ENCODE assay signal across 8 cellular contexts in the genomic region with DNA sequence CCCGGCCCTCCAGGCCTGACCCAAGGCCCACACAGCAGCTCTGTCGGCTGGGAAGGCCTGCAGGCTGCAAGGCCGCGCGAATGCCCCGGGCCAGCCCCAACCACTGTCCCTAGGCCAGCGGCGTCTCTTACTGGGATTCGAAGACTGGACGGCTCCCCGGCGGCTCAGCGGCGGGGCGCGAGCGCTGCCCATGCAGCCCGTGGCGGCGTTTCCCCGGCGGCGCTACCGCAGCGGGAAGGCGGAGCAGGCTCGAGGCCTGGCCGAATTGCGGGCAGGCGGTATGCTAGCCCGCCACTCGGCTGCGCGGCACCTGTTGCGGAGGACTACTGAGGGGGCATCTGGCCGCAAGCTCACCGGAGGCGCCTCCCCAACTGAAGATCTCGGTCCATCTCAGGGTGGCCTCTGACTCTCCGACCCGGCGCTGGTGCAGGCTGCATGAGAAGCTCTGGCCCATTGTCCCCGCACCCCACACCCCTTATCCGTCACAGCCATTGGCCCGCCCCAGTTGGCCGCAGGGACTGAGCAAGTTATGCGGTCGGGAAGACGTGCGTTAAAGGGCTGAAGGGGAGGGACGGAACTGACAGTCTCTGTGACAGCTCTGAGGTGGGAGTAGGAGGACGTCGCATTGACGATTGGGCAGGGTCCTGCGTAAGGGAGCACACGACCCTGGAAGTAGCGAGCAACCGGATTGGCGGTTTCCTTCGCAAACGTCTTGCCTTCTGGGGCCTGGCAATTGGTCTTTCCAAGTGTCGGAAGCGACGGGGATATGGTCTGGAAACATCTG.
A peak's percentile ranks its signal among the peaks of the same experiment; 100 is the strongest.
DNase-seq lines count a peak whose midpoint lies in the region; ATAC-seq and TF ChIP-seq lines count a peak whose summit lies in the region.
"Had no signal": no experiment of that assay in that cellular context is flagged by ENCODE, and none has a peak within 500 bp of the region (broad histone marks: within the 10 kb centered on the region; RNA-seq: fewer than 3 reads in every experiment).

No MANE protein-coding gene starts in this region.

- H3K27ac Mint-ChIP-seq in activated B cell treated with CpG ODN at 0.5 μM for 24 hours, result peak overlapping the region; percentile 16
- no peak overlapping the region for H3K27ac Mint-ChIP-seq in stimulated activated effector memory CD8-positive, alpha-beta T cell treated with anti-CD3 and anti-CD28 coated beads, Interleukin-12 subunit alpha, Interleukin-12 subunit beta, amount 100 ng/mL, for 72 hours

- TF ChIP-seq CTCF in HFF-Myc (IDR thresholded peaks at IDR 0.05; ENCODE audit: low read depth, low read length, missing control alignments) (no peak), activated B cell treated with CpG ODN at 0.5 μM for 24 hours (IDR thresholded peaks at IDR 0.05) (no peak), heart right ventricle (IDR thresholded peaks at IDR 0.05) (no peak)

- peaks cover 0 to 4% (median 0%) of the 10 kb centered on the region in 9 donors for H3K4me1 ChIP-seq in heart right ventricle
- H3K4me1 ChIP-seq: transverse colon had no signal

- no peaks in the 10 kb centered on the region for H3K36me3 ChIP-seq in heart right ventricle
- H3K36me3 ChIP-seq: transverse colon had no signal

- H3K27ac ChIP-seq in heart right ventricle, result peak overlapping the region in 7 of 10 donors; percentile 81 to 88 (median 85)

- H3K36me3 Mint-ChIP-seq in activated B cell treated with CpG ODN at 0.5 μM for 24 hours (ENCODE audit: low read depth), result no peaks in the 10 kb centered on the region
- no peaks in the 10 kb centered on the region for H3K36me3 Mint-ChIP-seq in stimulated activated effector memory CD8-positive, alpha-beta T cell treated with anti-CD3 and anti-CD28 coated beads, Interleukin-12 subunit alpha, Interleukin-12 subunit beta, amount 100 ng/mL, for 72 hours

- POLR2A ChIA-PET in activated B cell treated with CpG ODN at 0.5 μM for 24 hours (lab: Charles Lee), result no interaction called here

- H3K4me3 Mint-ChIP-seq in activated B cell treated with CpG ODN at 0.5 μM for 24 hours, result peak overlapping the region; percentile 83
- H3K4me3 Mint-ChIP-seq in stimulated activated effector memory CD8-positive, alpha-beta T cell treated with anti-CD3 and anti-CD28 coated beads, Interleukin-12 subunit alpha, Interleukin-12 subunit beta, amount 100 ng/mL, for 72 hours, result peak overlapping the region; percentile 65

- peaks cover 9% of the 10 kb centered on the region for H3K4me1 Mint-ChIP-seq in activated B cell treated with CpG ODN at 0.5 μM for 24 hours
- no peaks in the 10 kb centered on the region for H3K4me1 Mint-ChIP-seq in stimulated activated effector memory CD8-positive, alpha-beta T cell treated with anti-CD3 and anti-CD28 coated beads, Interleukin-12 subunit alpha, Interleukin-12 subunit beta, amount 100 ng/mL, for 72 hours

- H3K9me3 ChIP-seq in heart right ventricle, result no peaks in the 10 kb centered on the region
- H3K9me3 ChIP-seq: transverse colon had no signal

- WGBS in heart right ventricle, 2 donors, result 0% methylated on average over 23 to 64 of the region's 64 CpGs

- H3K9me3 Mint-ChIP-seq in activated B cell treated with CpG ODN at 0.5 μM for 24 hours, result no peaks in the 10 kb centered on the region
- H3K9me3 Mint-ChIP-seq in stimulated activated effector memory CD8-positive, alpha-beta T cell treated with anti-CD3 and anti-CD28 coated beads, Interleukin-12 subunit alpha, Interleukin-12 subunit beta, amount 100 ng/mL, for 72 hours, result no peaks in the 10 kb centered on the region

- intact Hi-C loops in activated B cell treated with CpG ODN at 0.5 μM for 24 hours (cut with micrococcal nuclease), result no loop called here
- intact Hi-C loops in heart right ventricle (cut with DNase I), result loop anchor here in 1 of 10 donors (10.0 kb wide), 2 partner anchors 52 to 1498 kb away; a partner anchor contains a TSS

- CTCF ChIA-PET in activated B cell treated with CpG ODN at 0.5 μM for 24 hours (lab: Charles Lee), result no interaction called here

- ATAC-seq in activated B cell treated with CpG ODN at 0.5 μM for 24 hours (ENCODE audit: low read depth) (peak; percentile 72), heart right ventricle (peak in 5 of 8 donors; percentile 82 to 90 (median 88)), esophagus mucosa (no peak), HG02588 (IDR thresholded peaks at IDR 0.05; ENCODE audit: unreplicated experiment) (no peak), HG03354 (IDR thresholded peaks at IDR 0.05; ENCODE audit: poor library complexity, severe bottlenecking, unreplicated experiment) (no peak)
- peak; percentile 65 for ATAC-seq in stimulated activated effector memory CD8-positive, alpha-beta T cell treated with anti-CD3 and anti-CD28 coated beads, Interleukin-12 subunit alpha, Interleukin-12 subunit beta, amount 100 ng/mL, for 72 hours

- DNase-seq in HFF-Myc (ENCODE audit: extremely low read depth, low read depth) (peak; percentile 73), activated B cell treated with CpG ODN at 0.5 μM for 24 hours (peak; percentile 14), heart right ventricle (peak; percentile 66 to 77)
- peak in 1 of 2 donors; percentile 55 for DNase-seq in stimulated activated effector memory CD8-positive, alpha-beta T cell treated with anti-CD3 and anti-CD28 coated beads, Interleukin-12 subunit alpha, Interleukin-12 subunit beta, amount 100 ng/mL, for 72 hours (ENCODE audit: low spot score in 2 of 2)
- DNase-seq: transverse colon had no signal

- H3K27me3 Mint-ChIP-seq in activated B cell treated with CpG ODN at 0.5 μM for 24 hours, result peaks cover 3% of the 10 kb centered on the region

- H3K4me3 ChIP-seq in HFF-Myc (replicated peaks; ENCODE audit: low read depth, low read length) (peak overlapping the region; percentile 60), heart right ventricle (peak overlapping the region in 7 of 10 donors; percentile 24 to 75 (median 69))

- H3K27me3 ChIP-seq in heart right ventricle, result no peaks in the 10 kb centered on the region
- H3K27me3 ChIP-seq: transverse colon had no signal

Comparison
In these comparisons a context has a peak if more than half of its experiments do, and no peak if none do; other contexts are left out.
1. ATAC-seq: peak in activated B cell treated with CpG ODN at 0.5 μM for 24 hours (single experiment), heart right ventricle (5 of 8) and stimulated activated effector memory CD8-positive, alpha-beta T cell treated with anti-CD3 and anti-CD28 coated beads, Interleukin-12 subunit alpha, Interleukin-12 subunit beta, amount 100 ng/mL, for 72 hours (single experiment); none in esophagus mucosa (single experiment), HG02588 (single experiment) and HG03354 (single experiment).